8 cellular contexts compared by ENCODE assay signal in genomic region chr1:75785320-75785963, GRCh38. TPM values are rescaled to one million over a fixed set of nuclear protein-coding genes. Genes with fewer than 3 reads are reported as not detected.
A peak's percentile ranks its signal among the peaks of the same experiment; 100 is the strongest.
DNase-seq lines count a peak whose midpoint lies in the region; ATAC-seq, FAIRE-seq and TF ChIP-seq lines count a peak whose summit lies in the region.

No MANE protein-coding gene starts in this region.

- no peak for DNase-seq in GM19239 (ENCODE audit: insufficient read length, low spot score)
- DNase-seq in ascending aorta (ENCODE audit: low spot score in 2 of 2) = no peak
- no peak for DNase-seq in left lobe of liver (ENCODE audit: low spot score)
- no peak for DNase-seq in transverse colon
- no peak for DNase-seq in mucosa of gallbladder (ENCODE audit: low spot score)
- DNase-seq in GM03348 (ENCODE audit: low spot score) = no peak

- no peaks in the 10 kb centered on the region for H3K27me3 ChIP-seq in ascending aorta
- no peaks in the 10 kb centered on the region for H3K27me3 ChIP-seq in transverse colon

- no peaks in the 10 kb centered on the region for H3K9me3 ChIP-seq in ascending aorta
- no peaks in the 10 kb centered on the region for H3K9me3 ChIP-seq in transverse colon

- 6 to 11% methylated on average over 3 to 8 of the region's 8 CpGs for WGBS in transverse colon (ENCODE audit: low coverage in 1 of 2), 2 donors

- in situ Hi-C loops in transverse colon (cut with MboI; ENCODE audit: low pct_ligation_motif_present in 1 of 4, low pct_unique_long_range_greater_than_20kb in 1 of 4, low sequenced_read_pairs in 3 of 4) = loop anchor here in 1 of 4 donors (10.0 kb wide), 1 partner anchor 61 kb away; the partner anchor contains the start of gene ACADM

- peak overlapping the region; percentile 82 for H3K27ac ChIP-seq in 22Rv1
- peak overlapping the region; percentile 88 for H3K27ac ChIP-seq in ascending aorta
- H3K27ac ChIP-seq in transverse colon = peak overlapping the region; percentile 89 to 91 (median 90)

- peak; percentile 15 for ATAC-seq in HG03196 (IDR thresholded peaks at IDR 0.05; ENCODE audit: unreplicated experiment)
- ATAC-seq in left lobe of liver = peak; percentile 64

- TF ChIP-seq EP300 in transverse colon (IDR thresholded peaks at IDR 0.05; ENCODE audit: low read depth) = no peak

- TF ChIP-seq CTCF in 22Rv1 (IDR thresholded peaks at IDR 0.05) (no peak), ascending aorta (IDR thresholded peaks at IDR 0.05) (no peak), transverse colon (IDR thresholded peaks at IDR 0.05) (no peak)

- no peak for TF ChIP-seq POLR2A in transverse colon (IDR thresholded peaks at IDR 0.05)

- H3K36me3 ChIP-seq in ascending aorta (peaks cover under 1 to 6% of the 10 kb centered on the region in 2 donors), transverse colon (no peaks in the 10 kb centered on the region)

- H3K4me3 ChIP-seq in ascending aorta (peak overlapping the region; percentile 66 to 74), transverse colon (peak overlapping the region; percentile 17 to 80 (median 62))

- FAIRE-seq in GM19239 (lab: Jason Lieb, UNC) = peak; percentile 40

- intact Hi-C loops in ascending aorta (cut with DNase I) (loop anchor here (10.0 kb wide), 1 partner anchor 289 kb away; the partner anchor contains the start of gene ST6GALNAC3), transverse colon (cut with DNase I; ENCODE audit: low total_unique reads) (no loop called here)

- H3K4me1 ChIP-seq in ascending aorta (peaks cover 5 to 13% of the 10 kb centered on the region in 2 donors), transverse colon (peaks cover 28 to 44% (median 39%) of the 10 kb centered on the region in 4 donors)

RNA-seq across cellular contexts. Expression of gene RABGGTB, which starts 0.6 kb away (rescaled TPM):
- total RNA-seq in ascending aorta = 17.7 TPM
- total RNA-seq in left lobe of liver = 26.6 TPM
- 100 to 1,000 TPM in 1 of 4 donors, 10 to 100 TPM in 3; 21.3 to 126 (median 68.4) TPM for total RNA-seq in transverse colon
- 53.4 TPM for total RNA-seq in mucosa of gallbladder

RNA-seq across cellular contexts. Expression of gene MSH4, which starts 11.2 kb away (rescaled TPM):
- total RNA-seq in ascending aorta (not detected), left lobe of liver (0.08 TPM), transverse colon (under 1 TPM in 2 of 4 donors, not detected in 2; 0.20 to 0.48 TPM), mucosa of gallbladder (0.32 TPM)
